ENCODE assay signal across 8 cellular contexts in genomic region chr19:49983645-49984229, GRCh38. TPM values are rescaled to one million over a fixed set of nuclear protein-coding genes. Genes with fewer than 3 reads are reported as not detected.
A peak's percentile ranks its signal among the peaks of the same experiment; 100 is the strongest.
DNase-seq lines count a peak whose midpoint lies in the region; ATAC-seq and TF ChIP-seq lines count a peak whose summit lies in the region.

No MANE protein-coding gene starts in this region.

- H3K4me1 Mint-ChIP-seq in CD14-positive monocyte, result peaks cover 10% of the 10 kb centered on the region

- H3K27ac Mint-ChIP-seq in CD14-positive monocyte, result peak overlapping the region in 2 of 7 donors; percentile 35 to 69

- peaks cover 0 to 5% (median 0%) of the 10 kb centered on the region in 7 donors for H3K9me3 Mint-ChIP-seq in CD14-positive monocyte

- peaks cover 61 to 87% of the 10 kb centered on the region in 2 donors for H3K36me3 Mint-ChIP-seq in CD14-positive monocyte

- WGBS in ovary, 3 donors, result 24 to 29% (median 27%) methylated on average over 10 of the region's 10 CpGs
- 52 to 60% methylated on average over 9 to 10 of the region's 10 CpGs for WGBS in upper lobe of left lung, 2 donors

- intact Hi-C loops in CD14-positive monocyte (cut with micrococcal nuclease), result loop anchor here (1.0 kb wide), 1 partner anchor 46 kb away; no protein-coding TSS in a partner anchor
- intact Hi-C loops in ovary (cut with DNase I), result loop anchor here in 3 of 4 donors (2.0 to 5.0 kb wide), 2 partner anchors 46 to 47 kb away; no protein-coding TSS in a partner anchor

- ATAC-seq in upper lobe of left lung (ENCODE audit: low FRiP score in 2 of 2) (peak in 1 of 2 donors; percentile 77), GM18511 (IDR thresholded peaks at IDR 0.05; ENCODE audit: unreplicated experiment) (no peak)

- no peaks in the 10 kb centered on the region for H3K9me3 ChIP-seq in ovary
- H3K9me3 ChIP-seq in upper lobe of left lung, result no peaks in the 10 kb centered on the region

- TF ChIP-seq CTCF in CD14-positive monocyte (IDR thresholded peaks at IDR 0.05) (peak; percentile 94), ovary (IDR thresholded peaks at IDR 0.05) (peak; percentile 76 to 94 (median 94)), upper lobe of left lung (IDR thresholded peaks at IDR 0.05) (peak; percentile 75 to 85 (median 81))

- H3K4me3 Mint-ChIP-seq in CD14-positive monocyte, result no peak overlapping the region

- H3K4me1 ChIP-seq in ovary (ENCODE audit: insufficient read depth), result peaks cover 10% of the 10 kb centered on the region
- H3K4me1 ChIP-seq in upper lobe of left lung, result peaks cover 0 to 4% (median 0%) of the 10 kb centered on the region in 4 donors

- TF ChIP-seq EP300 in ovary (IDR thresholded peaks at IDR 0.05), result no peak
- no peak for TF ChIP-seq EP300 in upper lobe of left lung (IDR thresholded peaks at IDR 0.05)

- H3K36me3 ChIP-seq in ovary (no peaks in the 10 kb centered on the region), upper lobe of left lung (peaks cover 5 to 81% (median 44%) of the 10 kb centered on the region in 4 donors)

- H3K27ac ChIP-seq in ovary (no peak overlapping the region), upper lobe of left lung (no peak overlapping the region)

- no peak overlapping the region for H3K4me3 ChIP-seq in ovary
- H3K4me3 ChIP-seq in upper lobe of left lung, result no peak overlapping the region

- no peaks in the 10 kb centered on the region for H3K27me3 ChIP-seq in ovary
- H3K27me3 ChIP-seq in upper lobe of left lung, result no peaks in the 10 kb centered on the region

- TF ChIP-seq POLR2A in ovary (IDR thresholded peaks at IDR 0.05) (no peak), upper lobe of left lung (IDR thresholded peaks at IDR 0.05) (no peak)

- DNase-seq in CD14-positive monocyte (ENCODE audit: low spot score), result peak; percentile 74
- DNase-seq in HK-2 (ENCODE audit: unreplicated experiment), result peak; percentile 65
- DNase-seq in OCI-M2 (lab: John Stamatoyannopoulos, UW; ENCODE audit: unreplicated experiment), result peak; percentile 56
- DNase-seq in activated T-cell treated with anti-CD3 and anti-CD28 coated beads, Interleukin-2, amount 50 U/mL, for 1 hour, result peak; percentile 78
- peak; percentile 17 for DNase-seq in fibroblast of the conjunctiva (ENCODE audit: low read depth)
- peak; percentile 66 to 85 (median 79) for DNase-seq in ovary
- peak in 1 of 2 donors; percentile 61 for DNase-seq in upper lobe of left lung

- peaks cover 0 to 7% (median 2%) of the 10 kb centered on the region in 3 donors for H3K27me3 Mint-ChIP-seq in CD14-positive monocyte (ENCODE audit: low read depth in 3 of 3)

RNA-seq across cellular contexts. Expression of gene SIGLEC11, which starts 22.8 kb away (rescaled TPM):
- under 1 TPM; 0.28 to 0.67 TPM for polyA plus RNA-seq in CD14-positive monocyte
- total RNA-seq in ovary, result 100 to 1,000 TPM in 1 of 7 donors, 10 to 100 TPM in 6; 44.0 to 117 (median 77.6) TPM
- polyA plus RNA-seq in ovary, result 100 to 1,000 TPM in 1 of 2 donors, 10 to 100 TPM in 1; 43.3 to 113 TPM
- total RNA-seq in upper lobe of left lung, result 1 to 10 TPM; 2.0 to 7.3 (median 4.4) TPM

RNA-seq across cellular contexts. Expression of gene VRK3, which starts 41.4 kb away (rescaled TPM):
- polyA plus RNA-seq in CD14-positive monocyte (10 to 100 TPM; 46.8 to 47.3 TPM), ovary (10 to 100 TPM; 26.1 to 52.5 TPM)
- total RNA-seq in ovary (10 to 100 TPM; 26.3 to 44.7 (median 34.0) TPM), upper lobe of left lung (10 to 100 TPM; 28.6 to 82.8 (median 38.4) TPM)

RNA-seq across cellular contexts. Expression of gene ZNF473, which starts 42.1 kb away (rescaled TPM):
- polyA plus RNA-seq in CD14-positive monocyte, result 1 to 10 TPM in 1 of 2 donors, under 1 TPM in 1; 0.73 to 1.6 TPM
- total RNA-seq in ovary, result 10 to 100 TPM in 2 of 7 donors, 1 to 10 TPM in 5; 6.3 to 12.1 (median 7.7) TPM
- polyA plus RNA-seq in ovary, result 10 to 100 TPM in 1 of 2 donors, 1 to 10 TPM in 1; 2.1 to 10.7 TPM
- 10 to 100 TPM in 1 of 6 donors, 1 to 10 TPM in 5; 3.8 to 12.5 (median 6.3) TPM for total RNA-seq in upper lobe of left lung

RNA-seq across cellular contexts. Expression of gene NUP62, which starts 54.4 kb away (rescaled TPM):
- polyA plus RNA-seq in CD14-positive monocyte, result 10 to 100 TPM; 48.6 to 62.2 TPM
- total RNA-seq in ovary, result 10 to 100 TPM; 18.7 to 47.7 (median 38.5) TPM
- polyA plus RNA-seq in ovary, result 10 to 100 TPM; 19.0 to 27.3 TPM
- 10 to 100 TPM; 34.7 to 44.4 (median 40.1) TPM for total RNA-seq in upper lobe of left lung

RNA-seq across cellular contexts. Expression of gene ATF5, which starts 54.7 kb away (rescaled TPM):
- polyA plus RNA-seq in CD14-positive monocyte (1 to 10 TPM; 5.8 to 6.0 TPM), ovary (10 to 100 TPM; 17.3 to 20.1 TPM)
- total RNA-seq in ovary (10 to 100 TPM in 5 of 7 donors, 1 to 10 TPM in 2; 4.3 to 23.5 (median 16.0) TPM), upper lobe of left lung (10 to 100 TPM; 10.0 to 25.8 (median 15.3) TPM)

Comparison
In these comparisons a context has a peak if more than half of its experiments do, and no peak if none do; other contexts are left out.
1. RNA of gene SIGLEC11, which starts 22.8 kb away (total RNA-seq): 44.0 to 117 TPM in ovary; 2.0 to 7.3 TPM in upper lobe of left lung; every median in the first group is over 4 times any median in the second.
2. Peak in every context shown above with its lines, with median percentiles within 50 percentile points of each other: CTCF ChIP-seq.